ENCODE assay signal across 11 cellular contexts in the genomic region with DNA sequence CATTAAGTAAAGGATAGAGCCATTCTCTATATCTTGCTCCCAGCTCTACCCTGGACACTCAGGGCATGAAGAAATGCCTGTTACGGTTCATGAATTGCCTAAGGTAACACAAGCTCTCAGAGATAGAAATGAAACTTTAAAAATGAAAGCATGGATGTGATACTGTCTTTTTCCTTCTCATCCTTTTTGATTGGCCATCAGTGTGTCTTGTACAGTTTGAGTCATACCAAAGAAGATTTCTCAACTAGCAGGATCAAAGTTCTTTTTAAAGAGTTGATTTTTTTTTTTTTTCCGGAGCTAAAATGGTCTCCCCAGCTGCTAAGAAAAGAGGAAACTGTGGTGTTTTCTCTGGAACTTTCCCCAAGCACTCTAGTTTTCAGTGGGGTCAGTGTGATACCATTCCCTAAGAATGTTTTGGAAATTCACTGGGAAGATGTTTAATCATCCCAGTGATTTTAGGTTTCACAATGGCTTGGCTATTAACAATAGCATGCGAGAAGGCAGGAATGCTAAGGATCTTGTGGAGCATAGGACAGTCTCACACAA.
A peak's percentile ranks its signal among the peaks of the same experiment; 100 is the strongest.
DNase-seq lines count a peak whose midpoint lies in the region; ATAC-seq and TF ChIP-seq lines count a peak whose summit lies in the region.
"Had no signal": no experiment of that assay in that cellular context is flagged by ENCODE, and none has a peak within 500 bp of the region (broad histone marks: within the 10 kb centered on the region; RNA-seq: fewer than 3 reads in every experiment).

No MANE protein-coding gene starts in this region.

- peak; percentile 1 for DNase-seq in GOT3 (lab: John Stamatoyannopoulos, UW)
- peak; percentile 2 for DNase-seq in amniotic stem cell (lab: John Stamatoyannopoulos, UW)
- no peak for DNase-seq in right cardiac atrium
- no peak for DNase-seq in NCI-H1694 treated with DMSO at 0.1 percent for 48 hours (lab: John Stamatoyannopoulos, UW)
- DNase-seq in NAMALWA (ENCODE audit: low spot score) = no peak
- DNase-seq in Caco-2 = no peak
- DNase-seq: occipital lobe had no signal

- H3K9me3 ChIP-seq in right cardiac atrium (ENCODE audit: control insufficient read depth, low read length) (no peaks in the 10 kb centered on the region), skeletal muscle tissue (ENCODE audit: control insufficient read depth in 3 of 3, low read length in 3 of 3) (no peaks in the 10 kb centered on the region), Caco-2 (no peaks in the 10 kb centered on the region; the same call in 1 of the 2 replicates)
- H3K9me3 ChIP-seq: HAP-1 had no signal

- ATAC-seq in right cardiac atrium (peak; percentile 83 to 95), GM18907 (IDR thresholded peaks at IDR 0.05; ENCODE audit: unreplicated experiment) (no peak)

- H3K4me3 ChIP-seq in right cardiac atrium (ENCODE audit: low read length) = no peak overlapping the region
- peak overlapping the region in 1 of 3 donors; percentile 24 for H3K4me3 ChIP-seq in skeletal muscle tissue (ENCODE audit: low read length in 3 of 3)
- H3K4me3 ChIP-seq in Caco-2 (ENCODE audit: low read depth, low read length) = no peak overlapping the region
- H3K4me3 ChIP-seq: HAP-1 had no signal

- POLR2A ChIA-PET in Caco-2 (lab: Charles Lee) = no interaction called here

- no peaks in the 10 kb centered on the region for H3K27me3 Mint-ChIP-seq in Caco-2 (ENCODE audit: insufficient read depth, unreplicated experiment)

- H3K27ac ChIP-seq in right cardiac atrium (ENCODE audit: low read length) (no peak overlapping the region), skeletal muscle tissue (ENCODE audit: low read depth, low read length) (peak overlapping the region; percentile 71)

- H3K4me3 Mint-ChIP-seq in Caco-2 (ENCODE audit: unreplicated experiment) = no peak overlapping the region
- H3K4me3 Mint-ChIP-seq: IgD-negative memory B cell had no signal

- H3K36me3 ChIP-seq in skeletal muscle tissue (ENCODE audit: control insufficient read depth in 3 of 3, insufficient read depth in 3 of 3, low read length in 3 of 3) (no peaks in the 10 kb centered on the region), Caco-2 (ENCODE audit: control insufficient read depth, insufficient read depth, low read length) (no peaks in the 10 kb centered on the region)
- H3K36me3 ChIP-seq: HAP-1 had no signal

- no TSS peak for BruUV-seq in Caco-2 (replicated peaks; lab: Mats Ljungman, UMichigan)

- no peaks in the 10 kb centered on the region for H3K36me3 Mint-ChIP-seq in Caco-2 (ENCODE audit: insufficient read depth, unreplicated experiment)
- H3K36me3 Mint-ChIP-seq: IgD-negative memory B cell had no signal

- TF ChIP-seq CTCF in Caco-2 (IDR thresholded peaks at IDR 0.05; ENCODE audit: insufficient read depth in 1 of 2, low read depth in 1 of 2, low read length in 1 of 2, severe bottlenecking in 1 of 2, unreplicated experiment in 1 of 2) = no peak

- CTCF ChIA-PET in Caco-2 (lab: Charles Lee) = interaction anchor here (0.6 kb wide), 1 partner anchor 43 kb away, joined by 3 read pairs; no protein-coding TSS in a partner anchor

- H3K4me1 ChIP-seq in right cardiac atrium (ENCODE audit: control insufficient read depth, insufficient read depth, low read length) = no peaks in the 10 kb centered on the region
- peaks cover 0 to 3% (median 0%) of the 10 kb centered on the region in 3 donors for H3K4me1 ChIP-seq in skeletal muscle tissue (ENCODE audit: control insufficient read depth in 3 of 3, insufficient read depth in 3 of 3, low read length in 3 of 3)
- H3K4me1 ChIP-seq in Caco-2 = peaks cover 12% of the 10 kb centered on the region
- H3K4me1 ChIP-seq: HAP-1 had no signal

- intact Hi-C loops in right cardiac atrium (cut with DNase I) (no loop called here), Caco-2 (cut with micrococcal nuclease; ENCODE audit: unreplicated experiment) (loop anchor here (2.0 kb wide), 1 partner anchor 21 kb away; no protein-coding TSS in a partner anchor)

- H3K4me1 Mint-ChIP-seq in Caco-2 (ENCODE audit: low read depth, unreplicated experiment) = peaks cover 6% of the 10 kb centered on the region
- H3K4me1 Mint-ChIP-seq: IgD-negative memory B cell had no signal

- no peak overlapping the region for H3K27ac Mint-ChIP-seq in Caco-2 (ENCODE audit: unreplicated experiment)
- H3K27ac Mint-ChIP-seq: IgD-negative memory B cell had no signal

- no peaks in the 10 kb centered on the region for H3K9me3 Mint-ChIP-seq in Caco-2 (ENCODE audit: unreplicated experiment)

- WGBS in right cardiac atrium = 41% methylated on average over 3 of the region's 3 CpGs

- H3K27me3 ChIP-seq in right cardiac atrium (ENCODE audit: control insufficient read depth, insufficient read depth) = no peaks in the 10 kb centered on the region
- no peaks in the 10 kb centered on the region for H3K27me3 ChIP-seq in skeletal muscle tissue (ENCODE audit: control insufficient read depth in 3 of 3, insufficient read depth in 3 of 3, low read length in 3 of 3)
- H3K27me3 ChIP-seq in Caco-2 (replicated peaks; ENCODE audit: control insufficient read depth, insufficient read depth, low read length) = no peaks in the 10 kb centered on the region

- no peak overlapping the region for H3K9ac ChIP-seq in skeletal muscle tissue (ENCODE audit: low read depth in 1 of 3, low read length in 3 of 3)

Comparison
In these comparisons a context has a peak if more than half of its experiments do, and no peak if none do; other contexts are left out.
1. DNase-seq: peak in GOT3 (single experiment) and amniotic stem cell (single experiment); none in right cardiac atrium (0 of 3), NCI-H1694 treated with DMSO at 0.1 percent for 48 hours (single experiment), NAMALWA (single experiment) and Caco-2 (0 of 2).